7 cellular contexts compared by ENCODE assay signal in genomic region chr6:13538084-13538483, GRCh38.
DNase-seq lines count a peak whose midpoint lies in the region; ATAC-seq and TF ChIP-seq lines count a peak whose summit lies in the region.

No MANE protein-coding gene starts in this region.

- ATAC-seq in HG03159 (IDR thresholded peaks at IDR 0.05; ENCODE audit: unreplicated experiment) (no peak), HG03135 (IDR thresholded peaks at IDR 0.05; ENCODE audit: unreplicated experiment) (no peak), GM21717 (IDR thresholded peaks at IDR 0.05; ENCODE audit: unreplicated experiment) (no peak)

- DNase-seq in NCI-H446 (lab: John Stamatoyannopoulos, UW) (peak; percentile 36 to 61), ecto neural progenitor cell (ENCODE audit: low spot score) (peak; percentile 3), middle frontal gyrus (ENCODE audit: extremely low spot score, low spot score) (peak; percentile 26)

- 0 out of 2 replicates have a peak, but pooled peaks have one; percentile 7 for TF ChIP-seq CTCF in GM12875 (IDR thresholded peaks at IDR 0.05; ENCODE audit: borderline replicate concordance, insufficient read depth, low read depth, low read length)

- H3K4me3 ChIP-seq in GM12875 (ENCODE audit: low read depth, low read length), result no peak overlapping the region
